ENCODE assay signal across 19 cellular contexts in the genomic region with DNA sequence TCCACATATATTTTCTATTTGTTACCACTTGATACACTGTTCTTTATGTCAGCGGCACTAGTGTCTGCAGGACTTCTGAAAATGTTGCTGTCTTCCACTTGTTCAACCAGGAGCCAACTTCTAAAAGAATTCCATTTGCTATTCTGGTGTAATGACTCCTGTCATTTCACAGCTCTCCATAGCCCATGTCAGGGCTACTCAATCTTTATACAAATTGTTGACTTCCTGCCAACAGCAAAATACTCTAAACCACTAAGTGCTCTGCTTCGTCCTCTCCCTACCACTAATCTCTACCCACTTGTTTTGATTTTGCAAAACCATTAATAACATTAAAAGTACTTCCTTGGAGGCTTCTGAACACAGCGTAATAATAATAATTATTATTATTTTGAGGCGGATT. TPM values are rescaled to one million over a fixed set of nuclear protein-coding genes. Genes with fewer than 3 reads are reported as not detected.
DNase-seq lines count a peak whose midpoint lies in the region; ATAC-seq lines count a peak whose summit lies in the region.
"Had no signal": no experiment of that assay in that cellular context is flagged by ENCODE, and none has a peak within 500 bp of the region (broad histone marks: within the 10 kb centered on the region; RNA-seq: fewer than 3 reads in every experiment).

No MANE protein-coding gene starts in this region.

- no peak overlapping the region for H3K27ac ChIP-seq in mesenchymal stem cell (ENCODE audit: low read length, poor library complexity, severe bottlenecking)
- H3K27ac ChIP-seq: prostate gland, VCaP had no signal

- no peak overlapping the region for H4K8ac ChIP-seq in mesenchymal stem cell (ENCODE audit: low read length)

- H3K4me1 ChIP-seq in mesenchymal stem cell (ENCODE audit: control insufficient read depth, insufficient read depth, low read depth, low read length): peaks cover 1% of the 10 kb centered on the region
- H3K4me1 ChIP-seq: prostate gland had no signal

- ATAC-seq in GM19395 (IDR thresholded peaks at IDR 0.05; ENCODE audit: unreplicated experiment): no peak
- no peak for ATAC-seq in GM18867 (IDR thresholded peaks at IDR 0.05; ENCODE audit: unreplicated experiment)
- ATAC-seq: HepG2 had no signal

- DNase-seq in ACHN (peak; percentile 3), GM03348 (ENCODE audit: low spot score) (peak; percentile 3), astrocyte of the hippocampus (ENCODE audit: low read depth, low spot score) (peak; percentile 82), mesenchymal stem cell (peak; percentile 69), SHP77 treated with DMSO at 0.1 percent for 48 hours (lab: John Stamatoyannopoulos, UW) (no peak)
- DNase-seq: activated CD4-positive, alpha-beta T cell treated with anti-CD3 and anti-CD28 coated beads, Interleukin-2, amount 50 U/mL, for 4 hours; activated naive CD4-positive, alpha-beta T cell; activated T-cell treated with anti-CD3 and anti-CD28 coated beads for 4 hours; AML-193; aorta; immature natural killer cell; mesendoderm; MG63; T-helper 1 cell had no signal

- H3K79me1 ChIP-seq in mesenchymal stem cell (replicated peaks; ENCODE audit: low read length, poor library complexity, severe bottlenecking): no peaks in the 10 kb centered on the region

- no peak overlapping the region for H2AK5ac ChIP-seq in mesenchymal stem cell (ENCODE audit: low read length, severe bottlenecking)

- H3K9ac ChIP-seq in mesenchymal stem cell (ENCODE audit: low read length): no peak overlapping the region

- H2AFZ ChIP-seq in mesenchymal stem cell (ENCODE audit: low read depth, low read length): no peak overlapping the region

- H3K23ac ChIP-seq in mesenchymal stem cell (ENCODE audit: low read length in 2 of 2): no peak overlapping the region

- H3K36me3 ChIP-seq in mesenchymal stem cell (ENCODE audit: control insufficient read depth in 1 of 2, insufficient read depth in 2 of 2, low read depth in 1 of 2, low read length in 2 of 2): peaks cover 0 to 8% of the 10 kb centered on the region in 2 experiments
- H3K36me3 ChIP-seq: MG63, prostate gland had no signal

- no peak overlapping the region for H3K14ac ChIP-seq in mesenchymal stem cell (ENCODE audit: low read length in 2 of 2)

- no peak overlapping the region for H2BK120ac ChIP-seq in mesenchymal stem cell (ENCODE audit: low read depth, low read length)

- H4K91ac ChIP-seq in mesenchymal stem cell (ENCODE audit: low read length): no peak overlapping the region

- WGBS in mesenchymal stem cell: 60% methylated on average over 3 of the region's 4 CpGs

- no peak overlapping the region for H2BK15ac ChIP-seq in mesenchymal stem cell (ENCODE audit: low read depth, poor library complexity, severe bottlenecking)

- no peak overlapping the region for H3K4me2 ChIP-seq in mesenchymal stem cell (ENCODE audit: low read length, poor library complexity, severe bottlenecking)

- no peak overlapping the region for H2BK12ac ChIP-seq in mesenchymal stem cell (ENCODE audit: low read length in 2 of 2)

- H3K9me3 ChIP-seq in mesenchymal stem cell (ENCODE audit: control insufficient read depth, low read length): no peaks in the 10 kb centered on the region
- H3K9me3 ChIP-seq: MG63, prostate gland had no signal

- H3K18ac ChIP-seq in mesenchymal stem cell (ENCODE audit: low read depth in 1 of 2, low read length in 2 of 2): no peak overlapping the region

- in situ Hi-C loops in ACHN (cut with HindIII; ENCODE audit: low pct_ligation_motif_present, low pct_unique_long_range_greater_than_20kb, low sequenced_read_pairs): no loop called here

- no peak overlapping the region for H3K4ac ChIP-seq in mesenchymal stem cell (ENCODE audit: low read depth in 1 of 2, low read length in 2 of 2)

- no peak overlapping the region for H3K4me3 ChIP-seq in mesenchymal stem cell (ENCODE audit: insufficient read depth in 1 of 2, low read depth in 1 of 2, low read length in 2 of 2)
- H3K4me3 ChIP-seq: MG63, prostate gland had no signal

- H2BK5ac ChIP-seq in mesenchymal stem cell (ENCODE audit: low read depth, low read length, poor library complexity, severe bottlenecking): no peak overlapping the region

- H3K27me3 ChIP-seq in mesenchymal stem cell (ENCODE audit: control insufficient read depth in 1 of 2, insufficient read depth in 1 of 2, low read length in 2 of 2): no peaks in the 10 kb centered on the region
- H3K27me3 ChIP-seq: MG63 had no signal

RNA-seq across cellular contexts. Expression of a gene that starts 7.2 kb away (rescaled TPM):
- polyA plus RNA-seq in mesenchymal stem cell (2013, experiment 1 of 2): 20.2 TPM
- polyA plus RNA-seq in mesenchymal stem cell (2013, experiment 2 of 2): 21.1 TPM

RNA-seq across cellular contexts. Expression of a gene that starts 43.0 kb away (rescaled TPM):
- 4.9 TPM for polyA plus RNA-seq in mesenchymal stem cell (2013, experiment 1 of 2)
- polyA plus RNA-seq in mesenchymal stem cell (2013, experiment 2 of 2): 5.3 TPM
- polyA plus RNA-seq: HepG2, immature natural killer cell had no signal
